22 cellular contexts compared by ENCODE assay signal in the genomic region with DNA sequence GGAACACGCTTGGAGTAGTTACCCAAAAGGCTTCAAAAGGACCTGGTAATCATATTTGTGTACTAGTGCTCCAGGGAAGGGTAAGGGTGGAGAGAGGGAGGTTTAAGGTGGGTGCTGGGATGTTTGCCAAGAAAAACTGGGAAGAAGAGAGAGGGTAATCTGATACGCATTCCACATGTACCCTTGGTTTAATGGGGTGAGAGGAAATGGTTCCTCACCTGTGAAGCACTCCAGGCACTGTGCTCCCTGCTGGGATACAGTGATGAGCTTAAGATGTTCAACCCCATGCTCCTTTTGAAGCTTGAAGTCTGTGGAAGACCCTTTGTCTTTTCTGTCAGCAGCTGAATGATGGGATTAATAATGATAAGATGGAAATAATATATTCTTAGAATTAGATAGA.
"Had no signal": no experiment of that assay in that cellular context is flagged by ENCODE, and none has a peak within 500 bp of the region (broad histone marks: within the 10 kb centered on the region; RNA-seq: fewer than 3 reads in every experiment).

No MANE protein-coding gene starts in this region.

- H3K36me3 Mint-ChIP-seq: activated naive CD4-positive, alpha-beta T cell treated with anti-CD3 and anti-CD28 coated beads, Interleukin-2, amount 10 ng/mL, durations not matched to agents 7 days and 5 days; immature natural killer cell; memory B cell; naive B cell had no signal

- H3K27me3 Mint-ChIP-seq: activated naive CD4-positive, alpha-beta T cell treated with anti-CD3 and anti-CD28 coated beads, Interleukin-2, amount 10 ng/mL, durations not matched to agents 7 days and 5 days; central memory CD8-positive, alpha-beta T cell; memory B cell had no signal

- H3K27ac Mint-ChIP-seq: activated naive CD4-positive, alpha-beta T cell treated with anti-CD3 and anti-CD28 coated beads, Interleukin-2, amount 10 ng/mL, durations not matched to agents 7 days and 5 days; immature natural killer cell; memory B cell; naive B cell had no signal

- H3K9me3 Mint-ChIP-seq: activated naive CD4-positive, alpha-beta T cell treated with anti-CD3 and anti-CD28 coated beads, Interleukin-2, amount 10 ng/mL, durations not matched to agents 7 days and 5 days; central memory CD8-positive, alpha-beta T cell; memory B cell had no signal

- H3K4me1 Mint-ChIP-seq: activated naive CD4-positive, alpha-beta T cell treated with anti-CD3 and anti-CD28 coated beads, Interleukin-2, amount 10 ng/mL, durations not matched to agents 7 days and 5 days; central memory CD8-positive, alpha-beta T cell; immature natural killer cell; memory B cell; naive B cell had no signal

- ATAC-seq: activated CD4-positive, CD25-positive, alpha-beta regulatory T cell treated with anti-CD3 and anti-CD28 coated beads, Interleukin-2, amount 50 U/mL, for 24 hours; left ventricle myocardium superior; mucosa of descending colon had no signal

- DNase-seq: activated CD4-positive, alpha-beta T cell treated with anti-CD3 and anti-CD28 coated beads, Interleukin-2, amount 50 U/mL, for 1 hour; activated CD8-positive, alpha-beta memory T cell treated with anti-CD3 and anti-CD28 coated beads for 24 hours; activated CD8-positive, alpha-beta memory T cell treated with anti-CD3 and anti-CD28 coated beads, Interleukin-2, amount 50 U/mL, for 48 hours; activated effector memory CD4-positive, alpha-beta T cell treated with Interleukin-2 at 50 U/mL for 16 hours; activated naive CD4-positive, alpha-beta T cell treated with anti-CD3 and anti-CD28 coated beads, Interleukin-2, amount 10 ng/mL, durations not matched to agents 7 days and 5 days; activated T-cell treated with anti-CD3 and anti-CD28 coated beads, Interleukin-2, amount 50 U/mL, for 48 hours; erythroblast; hypothalamus; immature natural killer cell; kidney glomerular epithelial cell; left ventricle myocardium superior; mucosa of descending colon; naive B cell; stimulated activated CD4-positive, alpha-beta T cell treated with anti-CD3 and anti-CD28 coated beads, Interleukin-12 subunit alpha, Interleukin-12 subunit beta, amount 100 ng/mL, for 4 hours; stimulated activated CD4-positive, alpha-beta T cell treated with anti-CD3 and anti-CD28 coated beads, Interleukin-1b, Interleukin-23, amount 100 ng/mL, for 48 hours; stimulated activated CD8-positive, alpha-beta memory T cell treated with anti-CD3 and anti-CD28 coated beads, Interleukin-4, amount 100 ng/mL, for 48 hours; stimulated activated naive CD4-positive, alpha-beta T cell; T1000; thyroid gland had no signal

- H3K4me3 Mint-ChIP-seq: activated naive CD4-positive, alpha-beta T cell treated with anti-CD3 and anti-CD28 coated beads, Interleukin-2, amount 10 ng/mL, durations not matched to agents 7 days and 5 days; central memory CD8-positive, alpha-beta T cell; immature natural killer cell; memory B cell; naive B cell had no signal
